9 cellular contexts compared by ENCODE assay signal in genomic region chr22:41957941-41958556, GRCh38. TPM values are rescaled to one million over a fixed set of nuclear protein-coding genes. Genes with fewer than 3 reads are reported as not detected.
DNase-seq lines count a peak whose midpoint lies in the region; ATAC-seq and TF ChIP-seq lines count a peak whose summit lies in the region.
"Had no signal": no experiment of that assay in that cellular context is flagged by ENCODE, and none has a peak within 500 bp of the region (broad histone marks: within the 10 kb centered on the region; RNA-seq: fewer than 3 reads in every experiment).

No MANE protein-coding gene starts in this region.

- no peak overlapping the region for H3K9ac ChIP-seq in iPS-18a (ENCODE audit: low read length)

- peak; percentile 44 to 46 for ATAC-seq in activated T-cell treated with anti-CD3 and anti-CD28 coated beads, Interleukin-2, amount 50 U/mL, for 4 hours
- peak; percentile 46 for ATAC-seq in activated CD8-positive, alpha-beta T cell treated with anti-CD3 and anti-CD28 coated beads, Interleukin-2, amount 10 ng/mL, durations not matched to agents 7 days and 5 days

- peak overlapping the region; percentile 3 for H3K4me3 Mint-ChIP-seq in activated T-cell treated with anti-CD3 and anti-CD28 coated beads, Interleukin-2, amount 50 U/mL, for 4 hours
- no peak overlapping the region for H3K4me3 Mint-ChIP-seq in activated CD8-positive, alpha-beta T cell treated with anti-CD3 and anti-CD28 coated beads, Interleukin-2, amount 10 ng/mL, durations not matched to agents 7 days and 5 days

- H3K27me3 ChIP-seq in iPS-18a (ENCODE audit: control insufficient read depth, insufficient read depth, low read length) (peaks cover 3% of the 10 kb centered on the region), testis (no peaks in the 10 kb centered on the region)

- H3K4me1 Mint-ChIP-seq in activated T-cell treated with anti-CD3 and anti-CD28 coated beads, Interleukin-2, amount 50 U/mL, for 4 hours (ENCODE audit: low read depth): peaks cover 4% of the 10 kb centered on the region
- peaks cover 4% of the 10 kb centered on the region for H3K4me1 Mint-ChIP-seq in activated CD8-positive, alpha-beta T cell treated with anti-CD3 and anti-CD28 coated beads, Interleukin-2, amount 10 ng/mL, durations not matched to agents 7 days and 5 days (ENCODE audit: low read depth)

- no peak for DNase-seq in activated T-cell treated with anti-CD3 and anti-CD28 coated beads, Interleukin-2, amount 50 U/mL, for 4 hours
- DNase-seq in activated T-cell treated with anti-CD3 and anti-CD28 coated beads, Interleukin-2, amount 50 U/mL, for 48 hours: no peak
- no peak for DNase-seq in activated CD8-positive, alpha-beta T cell treated with anti-CD3 and anti-CD28 coated beads, Interleukin-2, amount 10 ng/mL, durations not matched to agents 7 days and 5 days
- DNase-seq in testis: no peak
- DNase-seq in anterior cingulate cortex (lab: John Stamatoyannopoulos, UW): no peak
- no peak for DNase-seq in 8988T
- no peak for DNase-seq in NCI-H1436 (lab: John Stamatoyannopoulos, UW)
- DNase-seq: NCI-H1417 treated with DMSO at 0.1 percent for 48 hours had no signal

- POLR2A ChIA-PET in activated CD8-positive, alpha-beta T cell treated with anti-CD3 and anti-CD28 coated beads, Interleukin-2, amount 10 ng/mL, durations not matched to agents 7 days and 5 days (lab: Charles Lee): no interaction called here

- H3K9me3 ChIP-seq in iPS-18a (ENCODE audit: control insufficient read depth, low read depth, low read length) (no peaks in the 10 kb centered on the region), testis (no peaks in the 10 kb centered on the region)

- 41 to 45% methylated on average over 6 to 21 of the region's 23 CpGs for WGBS in testis, 2 donors

- no peaks in the 10 kb centered on the region for H3K36me3 ChIP-seq in iPS-18a (ENCODE audit: control insufficient read depth, low read depth, low read length)
- H3K36me3 ChIP-seq in testis (ENCODE audit: low read depth, missing control alignments): no peaks in the 10 kb centered on the region

- no peaks in the 10 kb centered on the region for H3K36me3 Mint-ChIP-seq in activated T-cell treated with anti-CD3 and anti-CD28 coated beads, Interleukin-2, amount 50 U/mL, for 4 hours (ENCODE audit: insufficient read depth)
- no peaks in the 10 kb centered on the region for H3K36me3 Mint-ChIP-seq in activated CD8-positive, alpha-beta T cell treated with anti-CD3 and anti-CD28 coated beads, Interleukin-2, amount 10 ng/mL, durations not matched to agents 7 days and 5 days (ENCODE audit: low read depth)

- no peaks in the 10 kb centered on the region for H3K27me3 Mint-ChIP-seq in activated T-cell treated with anti-CD3 and anti-CD28 coated beads, Interleukin-2, amount 50 U/mL, for 4 hours (ENCODE audit: low read depth)
- H3K27me3 Mint-ChIP-seq in activated CD8-positive, alpha-beta T cell treated with anti-CD3 and anti-CD28 coated beads, Interleukin-2, amount 10 ng/mL, durations not matched to agents 7 days and 5 days (ENCODE audit: low read depth): peaks cover 6% of the 10 kb centered on the region

- H3K4me1 ChIP-seq in iPS-18a (ENCODE audit: control insufficient read depth, low read depth, low read length) (no peaks in the 10 kb centered on the region), testis (peaks cover 2% of the 10 kb centered on the region)

- peak in 1 of 3 experiments; percentile 40 for TF ChIP-seq CTCF in testis (IDR thresholded peaks at IDR 0.05)

- CTCF ChIA-PET in activated CD8-positive, alpha-beta T cell treated with anti-CD3 and anti-CD28 coated beads, Interleukin-2, amount 10 ng/mL, durations not matched to agents 7 days and 5 days (lab: Charles Lee): interaction anchor here (0.5 to 1.8 kb wide), 4 partner anchors 11 to 261 kb away, joined by 3 to 7 read pairs (median 4); partner anchors contain the start of gene SEPTIN3

- intact Hi-C loops in testis (cut with DNase I; ENCODE audit: low total_unique reads): no loop called here

- no peaks in the 10 kb centered on the region for H3K9me3 Mint-ChIP-seq in activated T-cell treated with anti-CD3 and anti-CD28 coated beads, Interleukin-2, amount 50 U/mL, for 4 hours
- no peaks in the 10 kb centered on the region for H3K9me3 Mint-ChIP-seq in activated CD8-positive, alpha-beta T cell treated with anti-CD3 and anti-CD28 coated beads, Interleukin-2, amount 10 ng/mL, durations not matched to agents 7 days and 5 days (ENCODE audit: insufficient read depth)

- H3K27ac Mint-ChIP-seq in activated CD8-positive, alpha-beta T cell treated with anti-CD3 and anti-CD28 coated beads, Interleukin-2, amount 10 ng/mL, durations not matched to agents 7 days and 5 days: no peak overlapping the region

- TF ChIP-seq POLR2A in testis (IDR thresholded peaks at IDR 0.05): no peak

- H3K27ac ChIP-seq in iPS-18a (ENCODE audit: low read length) (no peak overlapping the region), testis (no peak overlapping the region)

- H3K4me3 ChIP-seq in iPS-18a (ENCODE audit: low read length): peak overlapping the region; percentile 26
- peak overlapping the region; percentile 39 to 58 for H3K4me3 ChIP-seq in testis

RNA-seq across cellular contexts. Expression of gene CENPM, which starts 11.1 kb away (rescaled TPM):
- total RNA-seq in activated T-cell treated with anti-CD3 and anti-CD28 coated beads, Interleukin-2, amount 50 U/mL, for 4 hours: 10 to 100 TPM; 40.7 to 52.2 (median 48.5) TPM
- 10 to 100 TPM; 83.6 to 83.8 TPM for total RNA-seq in activated CD8-positive, alpha-beta T cell treated with anti-CD3 and anti-CD28 coated beads, Interleukin-2, amount 10 ng/mL, durations not matched to agents 7 days and 5 days
- total RNA-seq in testis: 10 to 100 TPM; 15.5 to 28.2 TPM
- 15.7 TPM for polyA plus RNA-seq in testis (ENCODE audit: insufficient read depth, low read depth, low replicate concordance)

RNA-seq across cellular contexts. Expression of gene SEPTIN3, which starts 11.2 kb away (rescaled TPM):
- 1 to 10 TPM in 1 of 3 donors, under 1 TPM in 2; 0.68 to 1.3 (median 0.84) TPM for total RNA-seq in activated T-cell treated with anti-CD3 and anti-CD28 coated beads, Interleukin-2, amount 50 U/mL, for 4 hours
- under 1 TPM; 0.21 to 0.37 TPM for total RNA-seq in activated CD8-positive, alpha-beta T cell treated with anti-CD3 and anti-CD28 coated beads, Interleukin-2, amount 10 ng/mL, durations not matched to agents 7 days and 5 days
- 1 to 10 TPM; 1.6 to 2.2 TPM for total RNA-seq in testis
- 2.4 TPM for polyA plus RNA-seq in testis (ENCODE audit: insufficient read depth, low read depth, low replicate concordance)

RNA-seq across cellular contexts. Expression of gene TNFRSF13C, which starts 31.4 kb away (rescaled TPM):
- total RNA-seq in activated T-cell treated with anti-CD3 and anti-CD28 coated beads, Interleukin-2, amount 50 U/mL, for 4 hours: 1 to 10 TPM; 6.1 to 7.6 (median 6.9) TPM
- 1 to 10 TPM; 1.2 to 1.6 TPM for total RNA-seq in activated CD8-positive, alpha-beta T cell treated with anti-CD3 and anti-CD28 coated beads, Interleukin-2, amount 10 ng/mL, durations not matched to agents 7 days and 5 days
- 1 to 10 TPM in 1 of 2 donors, under 1 TPM in 1; 0.56 to 1.9 TPM for total RNA-seq in testis
- 0.69 TPM for polyA plus RNA-seq in testis (ENCODE audit: insufficient read depth, low read depth, low replicate concordance)

RNA-seq across cellular contexts. Expression of gene WBP2NL, which starts 40.5 kb away (rescaled TPM):
- total RNA-seq in activated T-cell treated with anti-CD3 and anti-CD28 coated beads, Interleukin-2, amount 50 U/mL, for 4 hours: under 1 TPM; 0.16 to 0.40 (median 0.30) TPM
- total RNA-seq in activated CD8-positive, alpha-beta T cell treated with anti-CD3 and anti-CD28 coated beads, Interleukin-2, amount 10 ng/mL, durations not matched to agents 7 days and 5 days: 1 to 10 TPM; 1.1 to 1.3 TPM
- total RNA-seq in testis: 10 to 100 TPM; 31.8 to 90.8 TPM
- polyA plus RNA-seq in testis (ENCODE audit: insufficient read depth, low read depth, low replicate concordance): 91.5 TPM
